17 cellular contexts compared by ENCODE assay signal in the genomic region with DNA sequence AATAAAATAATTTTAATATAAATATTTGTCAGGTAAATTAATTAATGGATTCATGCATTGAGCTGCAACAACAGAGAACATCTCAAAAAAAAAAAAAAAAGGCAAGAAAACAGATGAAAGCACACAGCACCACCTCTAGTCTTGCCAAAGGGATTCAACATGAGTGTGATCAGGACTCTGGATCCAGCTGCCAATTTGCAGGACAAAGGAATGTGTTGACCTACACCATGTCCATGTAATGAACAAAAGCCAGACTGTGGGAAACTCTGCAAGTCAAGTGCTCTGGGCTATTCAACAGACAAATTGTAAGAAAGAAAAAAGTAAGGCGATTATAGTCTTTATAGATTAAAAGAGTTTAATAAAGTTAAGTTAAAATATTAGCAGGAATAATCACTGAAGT.
DNase-seq lines count a peak whose midpoint lies in the region; ATAC-seq and TF ChIP-seq lines count a peak whose summit lies in the region.
"Had no signal": no experiment of that assay in that cellular context is flagged by ENCODE, and none has a peak within 500 bp of the region (broad histone marks: within the 10 kb centered on the region; RNA-seq: fewer than 3 reads in every experiment).

No MANE protein-coding gene starts in this region.

- H3K9me3 ChIP-seq in heart left ventricle, result no peaks in the 10 kb centered on the region
- no peaks in the 10 kb centered on the region for H3K9me3 ChIP-seq in gastroesophageal sphincter
- H3K9me3 ChIP-seq: MG63 had no signal

- ATAC-seq in heart left ventricle (peak; percentile 67 to 80 (median 75)), Right ventricle myocardium inferior (no peak), gastroesophageal sphincter (no peak)

- no peaks in the 10 kb centered on the region for H3K27me3 Mint-ChIP-seq in glutamatergic neuron (ENCODE audit: unreplicated experiment)
- H3K27me3 Mint-ChIP-seq: CD4-positive, CD25-positive, alpha-beta regulatory T cell had no signal

- peaks cover 2% of the 10 kb centered on the region for H3K4me1 Mint-ChIP-seq in glutamatergic neuron (ENCODE audit: low read depth, unreplicated experiment)

- no peak overlapping the region for H3K4me3 Mint-ChIP-seq in glutamatergic neuron (ENCODE audit: unreplicated experiment)
- H3K4me3 Mint-ChIP-seq: CD4-positive, CD25-positive, alpha-beta regulatory T cell had no signal

- DNase-seq in heart left ventricle (peak in 2 of 5 donors; percentile 8 to 36), Right ventricle myocardium inferior (ENCODE audit: missing footprints) (no peak), NCI-H2029 treated with DMSO at 0.1 percent for 48 hours (lab: John Stamatoyannopoulos, UW) (peak; percentile 6), epithelial cell of proximal tubule (ENCODE audit: low read depth) (no peak), renal cortical epithelial cell (ENCODE audit: low read depth) (peak; percentile 27), glutamatergic neuron (no peak), SKM-1 (lab: John Stamatoyannopoulos, UW; ENCODE audit: unreplicated experiment) (no peak)
- DNase-seq: CD4-positive, CD25-positive, alpha-beta regulatory T cell; GM23248; MG63; NCI-H1105; NCI-H187; NCI-H2171; NCI-H524; PC-9 had no signal

- no peaks in the 10 kb centered on the region for H3K36me3 Mint-ChIP-seq in glutamatergic neuron (ENCODE audit: unreplicated experiment)
- H3K36me3 Mint-ChIP-seq: CD4-positive, CD25-positive, alpha-beta regulatory T cell had no signal

- TF ChIP-seq CTCF in heart left ventricle (IDR thresholded peaks at IDR 0.05), result no peak
- TF ChIP-seq CTCF in epithelial cell of proximal tubule (conservative IDR thresholded peaks at IDR 0.05; ENCODE audit: low read depth, low read length), result peak; percentile 19
- TF ChIP-seq CTCF in glutamatergic neuron (IDR thresholded peaks at IDR 0.05; ENCODE audit: partially characterized antibody, unreplicated experiment), result no peak
- no peak for TF ChIP-seq CTCF in gastroesophageal sphincter (IDR thresholded peaks at IDR 0.05)

- no peak for TF ChIP-seq EP300 in gastroesophageal sphincter (IDR thresholded peaks at IDR 0.05)

- TF ChIP-seq POLR2A in heart left ventricle (IDR thresholded peaks at IDR 0.05), result no peak
- TF ChIP-seq POLR2A in gastroesophageal sphincter (IDR thresholded peaks at IDR 0.05), result no peak

- H3K36me3 ChIP-seq in heart left ventricle (no peaks in the 10 kb centered on the region), gastroesophageal sphincter (no peaks in the 10 kb centered on the region)
- H3K36me3 ChIP-seq: MG63 had no signal

- intact Hi-C loops in heart left ventricle (cut with DNase I), result loop anchor here in 1 of 10 donors (10.0 kb wide), 1 partner anchor 149 kb away; no protein-coding TSS in a partner anchor
- intact Hi-C loops in Right ventricle myocardium inferior (cut with DNase I), result no loop called here

- no peak overlapping the region for H3K4me3 ChIP-seq in heart left ventricle
- H3K4me3 ChIP-seq in epithelial cell of proximal tubule (ENCODE audit: low read depth, low read length), result no peak overlapping the region
- no peak overlapping the region for H3K4me3 ChIP-seq in gastroesophageal sphincter
- H3K4me3 ChIP-seq: GM23248, MG63, PC-9 had no signal

- 41 to 64% (median 59%) methylated on average over 1 of the region's 1 CpG for WGBS in heart left ventricle, 4 donors
- WGBS in gastroesophageal sphincter (ENCODE audit: low coverage in 1 of 2), 2 donors, result 58% methylated on average over 1 of the region's 1 CpG; no CpG with 5 or more reads in 1 of the 2 donors

- no peak overlapping the region for H3K27ac ChIP-seq in heart left ventricle
- H3K27ac ChIP-seq in gastroesophageal sphincter, result no peak overlapping the region
- H3K27ac ChIP-seq: GM23248, KMS-11, PC-9 had no signal

- H3K27ac Mint-ChIP-seq in glutamatergic neuron (ENCODE audit: unreplicated experiment), result no peak overlapping the region
- H3K27ac Mint-ChIP-seq: CD4-positive, CD25-positive, alpha-beta regulatory T cell had no signal

- H3K27me3 ChIP-seq in heart left ventricle (no peaks in the 10 kb centered on the region), gastroesophageal sphincter (no peaks in the 10 kb centered on the region)
- H3K27me3 ChIP-seq: MG63 had no signal

- H3K4me1 ChIP-seq in heart left ventricle (no peaks in the 10 kb centered on the region), gastroesophageal sphincter (no peaks in the 10 kb centered on the region)

- no peaks in the 10 kb centered on the region for H3K9me3 Mint-ChIP-seq in glutamatergic neuron (ENCODE audit: unreplicated experiment)

Comparison
In these comparisons a context has a peak if more than half of its experiments do, and no peak if none do; other contexts are left out.
1. ATAC-seq: peak in heart left ventricle (4 of 4); none in Right ventricle myocardium inferior (single experiment) and gastroesophageal sphincter (single experiment).
2. DNase-seq: peak in NCI-H2029 treated with DMSO at 0.1 percent for 48 hours (single experiment) and renal cortical epithelial cell (single experiment); none in Right ventricle myocardium inferior (single experiment), epithelial cell of proximal tubule (single experiment), glutamatergic neuron (single experiment) and SKM-1 (single experiment).